17 cellular contexts compared by ENCODE assay signal in the genomic region with DNA sequence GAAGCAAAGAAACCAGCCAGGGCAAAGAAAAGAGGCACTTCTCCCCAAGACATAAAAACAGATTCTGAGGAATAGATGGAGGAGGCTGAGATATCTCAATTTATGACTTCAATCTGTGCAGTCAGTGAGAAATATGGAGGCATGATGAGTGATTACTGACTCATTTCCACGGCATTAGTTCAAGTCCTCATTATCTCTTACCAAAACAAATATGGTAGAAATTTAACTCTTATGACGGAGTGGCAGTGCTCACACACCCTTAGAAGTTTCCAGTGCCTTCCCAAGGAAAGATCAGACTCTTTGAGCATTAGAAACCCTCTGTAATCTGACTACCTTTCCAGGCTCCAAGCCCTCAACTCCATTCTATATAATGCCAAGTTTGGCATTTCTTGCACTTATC.
A peak's percentile ranks its signal among the peaks of the same experiment; 100 is the strongest.
DNase-seq lines count a peak whose midpoint lies in the region; ATAC-seq and TF ChIP-seq lines count a peak whose summit lies in the region.
"Had no signal": no experiment of that assay in that cellular context is flagged by ENCODE, and none has a peak within 500 bp of the region (broad histone marks: within the 10 kb centered on the region; RNA-seq: fewer than 3 reads in every experiment).

No MANE protein-coding gene starts in this region.

- H3K4me3 ChIP-seq in AG04450 (ENCODE audit: low read depth, low read length) (no peak overlapping the region), adipocyte (ENCODE audit: low read length) (no peak overlapping the region), neuronal stem cell (ENCODE audit: low read length in 2 of 2) (no peak overlapping the region)
- H3K4me3 ChIP-seq: right lobe of liver had no signal

- H3K9ac ChIP-seq in adipocyte (ENCODE audit: low read length) = no peak overlapping the region
- no peak overlapping the region for H3K9ac ChIP-seq in neuronal stem cell (ENCODE audit: low read depth, low read length, poor library complexity)

- H2BK15ac ChIP-seq in neuronal stem cell (ENCODE audit: low read length) = no peak overlapping the region

- H3K9me3 Mint-ChIP-seq in activated T-helper 17 cell treated with anti-CD3 and anti-CD28 coated beads, Interleukin-2, amount 50 U/mL, for 72 hours = peaks cover 3% of the 10 kb centered on the region
- H3K9me3 Mint-ChIP-seq: immature natural killer cell, neural crest cell had no signal

- H3K27ac ChIP-seq in AG04450 (ENCODE audit: low read depth, low read length) = no peak overlapping the region
- H3K27ac ChIP-seq in neuronal stem cell (replicated peaks; ENCODE audit: low read length) = no peak overlapping the region
- H3K27ac ChIP-seq: right lobe of liver had no signal

- H3K79me1 ChIP-seq in neuronal stem cell (ENCODE audit: low read depth, low read length) = no peaks in the 10 kb centered on the region

- no peak overlapping the region for H2BK12ac ChIP-seq in neuronal stem cell (ENCODE audit: low read length)

- no peaks in the 10 kb centered on the region for H3K27me3 Mint-ChIP-seq in activated T-helper 17 cell treated with anti-CD3 and anti-CD28 coated beads, Interleukin-2, amount 50 U/mL, for 72 hours

- H3K27me3 ChIP-seq in AG04450 (ENCODE audit: control insufficient read depth, insufficient read depth, low read length) (no peaks in the 10 kb centered on the region), adipocyte (replicated peaks; ENCODE audit: control insufficient read depth, insufficient read depth, low read length) (no peaks in the 10 kb centered on the region), neuronal stem cell (ENCODE audit: control insufficient read depth in 3 of 3, insufficient read depth in 3 of 3, low read depth in 1 of 3, low read length in 3 of 3) (no peaks in the 10 kb centered on the region)
- H3K27me3 ChIP-seq: BE2C, right lobe of liver had no signal

- H3K4me2 ChIP-seq in neuronal stem cell (ENCODE audit: insufficient read depth, low read length, poor library complexity, severe bottlenecking) = no peak overlapping the region

- H3K4me3 Mint-ChIP-seq in activated T-helper 17 cell treated with anti-CD3 and anti-CD28 coated beads, Interleukin-2, amount 50 U/mL, for 72 hours = no peak overlapping the region
- H3K4me3 Mint-ChIP-seq: immature natural killer cell, neural crest cell had no signal

- H4K8ac ChIP-seq in neuronal stem cell (ENCODE audit: low read depth, low read length) = no peak overlapping the region

- H3K9me3 ChIP-seq in AG04450 (ENCODE audit: control insufficient read depth, insufficient read depth, low read length) = no peaks in the 10 kb centered on the region
- H3K9me3 ChIP-seq in adipocyte (ENCODE audit: control insufficient read depth, low read length) = no peaks in the 10 kb centered on the region
- no peaks in the 10 kb centered on the region for H3K9me3 ChIP-seq in neuronal stem cell (replicated peaks in 1 of 2; ENCODE audit: control insufficient read depth in 2 of 2, insufficient read depth in 1 of 2, low read depth in 1 of 2, low read length in 2 of 2)
- H3K9me3 ChIP-seq: BE2C, right lobe of liver had no signal

- H3K23ac ChIP-seq in neuronal stem cell (ENCODE audit: low read depth, low read length, poor library complexity) = no peak overlapping the region

- peaks cover 52% of the 10 kb centered on the region for H3K36me3 ChIP-seq in adipocyte (ENCODE audit: control insufficient read depth, insufficient read depth, low read length, severe bottlenecking)
- H3K36me3 ChIP-seq in neuronal stem cell (replicated peaks in 1 of 2; ENCODE audit: control insufficient read depth in 2 of 2, insufficient read depth in 2 of 2, low read length in 2 of 2) = no peaks in the 10 kb centered on the region
- H3K36me3 ChIP-seq: BE2C, right lobe of liver had no signal

- H2BK5ac ChIP-seq in neuronal stem cell (ENCODE audit: low read length) = no peak overlapping the region

- H2AFZ ChIP-seq in neuronal stem cell (ENCODE audit: low read length) = no peak overlapping the region

- no peak overlapping the region for H3K14ac ChIP-seq in neuronal stem cell (ENCODE audit: low read length)

- no peak overlapping the region for H2AK5ac ChIP-seq in neuronal stem cell (ENCODE audit: low read depth, low read length)

- H3K36me3 Mint-ChIP-seq in activated T-helper 17 cell treated with anti-CD3 and anti-CD28 coated beads, Interleukin-2, amount 50 U/mL, for 72 hours (ENCODE audit: low read depth) = no peaks in the 10 kb centered on the region

- H3K4me1 ChIP-seq in adipocyte (ENCODE audit: control insufficient read depth, insufficient read depth, low read length) (peaks cover 23% of the 10 kb centered on the region), neuronal stem cell (ENCODE audit: control insufficient read depth in 2 of 2, insufficient read depth in 1 of 2, low read depth in 1 of 2, low read length in 2 of 2) (peaks cover 0 to 6% of the 10 kb centered on the region in 2 donors)
- H3K4me1 ChIP-seq: BE2C, right lobe of liver had no signal

- H3K4ac ChIP-seq in neuronal stem cell (ENCODE audit: low read length) = no peak overlapping the region

- WGBS in neuronal stem cell (ENCODE audit: extremely low coverage in 2 of 2, insufficient read length in 2 of 2, insufficient replicate concordance in 1 of 2), 2 donors = no CpG with 5 or more reads among the region's 2 CpGs

- no peak overlapping the region for H3K27ac Mint-ChIP-seq in activated T-helper 17 cell treated with anti-CD3 and anti-CD28 coated beads, Interleukin-2, amount 50 U/mL, for 72 hours
- H3K27ac Mint-ChIP-seq: immature natural killer cell had no signal

- DNase-seq in AG04450 (ENCODE audit: low read depth, low spot score) (peak; percentile 15), HCEC 1CT (peak; percentile 85), adipocyte (ENCODE audit: low read depth) (peak; percentile 28), fibroblast of the conjunctiva (ENCODE audit: low read depth) (peak; percentile 12), neuronal stem cell (ENCODE audit: low spot score) (no peak), NCI-H1105 treated with DMSO at 0.1 percent for 48 hours (lab: John Stamatoyannopoulos, UW) (no peak)
- DNase-seq in activated CD8-positive, alpha-beta memory T cell treated with anti-CD3 and anti-CD28 coated beads, Interleukin-2, amount 50 U/mL, for 48 hours = no peak
- DNase-seq: activated CD4-positive, alpha-beta T cell treated with anti-CD3 and anti-CD28 coated beads, Interleukin-2, amount 50 U/mL, for 48 hours; BE2C; GOT3; immature natural killer cell; mesendoderm; NCI-H2171 treated with DMSO at 0.1 percent for 48 hours; right lobe of liver; stimulated activated CD4-positive, alpha-beta T cell treated with anti-CD3 and anti-CD28 coated beads, Interleukin-4, amount 100 ng/mL, for 1 hour had no signal

- no peaks in the 10 kb centered on the region for H3K4me1 Mint-ChIP-seq in activated T-helper 17 cell treated with anti-CD3 and anti-CD28 coated beads, Interleukin-2, amount 50 U/mL, for 72 hours
- H3K4me1 Mint-ChIP-seq: immature natural killer cell, neural crest cell had no signal

- H4K91ac ChIP-seq in neuronal stem cell (ENCODE audit: low read depth, low read length, poor library complexity) = no peak overlapping the region

- POLR2A ChIA-PET in AG04450 (lab: Yijun Ruan, JAX) = no interaction called here

- no peak overlapping the region for H2BK120ac ChIP-seq in neuronal stem cell (ENCODE audit: low read depth, low read length)

- no peak overlapping the region for H3K18ac ChIP-seq in neuronal stem cell (ENCODE audit: low read length)

- TF ChIP-seq CTCF in AG04450 (IDR thresholded peaks at IDR 0.05; ENCODE audit: low read depth, low read length) = no peak

- CTCF ChIA-PET in AG04450 (lab: Charles Lee) = no interaction called here

- no peak for ATAC-seq in activated T-helper 17 cell treated with anti-CD3 and anti-CD28 coated beads, Interleukin-2, amount 50 U/mL, for 72 hours (replicated peaks)
- ATAC-seq: right lobe of liver had no signal

Comparison
In these comparisons a context has a peak if more than half of its experiments do, and no peak if none do; other contexts are left out.
1. DNase-seq: peak in AG04450 (single experiment), HCEC 1CT (single experiment), adipocyte (single experiment) and fibroblast of the conjunctiva (single experiment); none in activated CD8-positive, alpha-beta memory T cell treated with anti-CD3 and anti-CD28 coated beads, Interleukin-2, amount 50 U/mL, for 48 hours (single experiment), neuronal stem cell (single experiment) and NCI-H1105 treated with DMSO at 0.1 percent for 48 hours (single experiment).